1 cellular context compared by ENCODE assay signal in genomic region chr6:14516947-14517346, GRCh38.
TF ChIP-seq lines count a peak whose summit lies in the region.

No MANE protein-coding gene starts in this region.

TF ChIP-seq in K562, 482 proteins besides CTCF, POLR2A, EP300 and RAD21 (continued from another document):
- TF ChIP-seq VEZF1 (CRISPR knock-in tag; IDR thresholded peaks at IDR 0.05) (no peak), PBX2 (CRISPR knock-in tag; IDR thresholded peaks at IDR 0.05; ENCODE audit: low read depth) (no peak), PBX2 (tag; conservative IDR thresholded peaks at IDR 0.05; ENCODE audit: low read depth) (peak; percentile 43), POLR3A (IDR thresholded peaks at IDR 0.05; ENCODE audit: borderline replicate concordance, extremely low read depth, insufficient read depth, insufficient read length) (no peak), NCOA1 (IDR thresholded peaks at IDR 0.05; ENCODE audit: low read depth) (no peak), CREM (IDR thresholded peaks at IDR 0.05; ENCODE audit: low read depth) (no peak), ZFP30 (CRISPR knock-in tag; IDR thresholded peaks at IDR 0.05; ENCODE audit: borderline replicate concordance) (no peak), ZBTB17 (CRISPR knock-in tag; IDR thresholded peaks at IDR 0.05) (no peak), MAFG (tag; conservative IDR thresholded peaks at IDR 0.05) (no peak), MEIS2 (IDR thresholded peaks at IDR 0.05; ENCODE audit: partially characterized antibody) (peak; percentile 14), MCM2 (IDR thresholded peaks at IDR 0.05; ENCODE audit: low read depth) (no peak), ZNF280A (IDR thresholded peaks at IDR 0.05; ENCODE audit: low read depth, partially characterized antibody) (no peak)
TF ChIP-seq in K562: peak in this region for 4.
